ENCODE assay signal across 13 cellular contexts in the genomic region with DNA sequence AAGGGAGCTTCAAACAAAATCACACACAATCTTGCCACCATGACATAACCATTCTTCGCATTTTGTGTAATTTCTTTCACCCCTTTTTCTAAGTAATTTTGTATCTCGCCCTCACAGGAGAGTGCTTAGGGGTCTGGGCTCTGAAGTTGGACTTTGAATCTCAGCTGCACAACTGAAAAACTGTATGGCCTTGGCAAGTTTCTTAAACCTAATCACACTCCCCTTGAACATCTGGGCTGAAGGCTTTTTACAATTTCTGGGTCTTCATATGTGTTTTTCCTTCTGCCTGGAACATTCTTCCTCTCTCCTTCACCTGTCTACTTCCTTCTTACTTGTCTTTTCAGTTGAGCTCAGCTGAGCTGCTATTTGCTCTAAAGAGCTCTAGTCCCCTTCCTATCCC. TPM values are rescaled to one million over a fixed set of nuclear protein-coding genes. Genes with fewer than 3 reads are reported as not detected.
DNase-seq lines count a peak whose midpoint lies in the region; ATAC-seq and TF ChIP-seq lines count a peak whose summit lies in the region.
"Had no signal": no experiment of that assay in that cellular context is flagged by ENCODE, and none has a peak within 500 bp of the region (broad histone marks: within the 10 kb centered on the region; RNA-seq: fewer than 3 reads in every experiment).

No MANE protein-coding gene starts in this region.

- no peak for DNase-seq in activated naive CD4-positive, alpha-beta T cell treated with anti-CD3 and anti-CD28 coated beads, Interleukin-2, amount 50 U/mL, for 72 hours (ENCODE audit: low spot score in 2 of 2)
- DNase-seq in activated naive CD4-positive, alpha-beta T cell treated with anti-CD3 and anti-CD28 coated beads, Interleukin-2, amount 50 U/mL, for 16 hours: no peak
- DNase-seq in T-helper 17 cell: no peak
- no peak for DNase-seq in activated naive CD8-positive, alpha-beta T cell treated with anti-CD3 and anti-CD28 coated beads, Interleukin-2, amount 50 U/mL, for 24 hours
- no peak for DNase-seq in stimulated activated naive B cell treated with anti-CD40 and anti-IgM and Interleukin-4, amounts not matched to agents 10 μg/mL and 1 μg/mL and 100 μg/mL, for 72 hours
- DNase-seq in prostate gland (ENCODE audit: low spot score): no peak
- DNase-seq: KBM-7; NCI-H2227 treated with DMSO at 0.1 percent for 48 hours; NCI-H524 treated with DMSO at 0.1 percent for 48 hours; NK-92 treated with Interleukin-12 subunit alpha and Interleukin-12 subunit beta, amount 100 ng/mL, for 24 hours; OCI-M1 had no signal

- H3K9me3 ChIP-seq in T-helper 17 cell (ENCODE audit: control insufficient read depth, low read length, poor library complexity, severe bottlenecking) (no peaks in the 10 kb centered on the region), prostate gland (no peaks in the 10 kb centered on the region)

- no peak overlapping the region for H3K27ac ChIP-seq in prostate gland

- peak overlapping the region; percentile 55 to 80 for H3K27ac Mint-ChIP-seq in activated naive CD4-positive, alpha-beta T cell treated with anti-CD3 and anti-CD28 coated beads, Interleukin-2, amount 50 U/mL, for 72 hours
- peak overlapping the region; percentile 43 for H3K27ac Mint-ChIP-seq in T-helper 17 cell
- H3K27ac Mint-ChIP-seq in activated naive CD8-positive, alpha-beta T cell treated with anti-CD3 and anti-CD28 coated beads, Interleukin-2, amount 50 U/mL, for 24 hours: peak overlapping the region; percentile 59
- H3K27ac Mint-ChIP-seq in stimulated activated naive B cell treated with anti-CD40 and anti-IgM and Interleukin-4, amounts not matched to agents 10 μg/mL and 1 μg/mL and 100 μg/mL, for 72 hours: peak overlapping the region; percentile 1
- H3K27ac Mint-ChIP-seq in stimulated activated memory B cell treated with anti-CD40 and anti-IgM and Interleukin-4, amounts not matched to agents 10 μg/mL and 1 μg/mL and 100 μg/mL, for 72 hours: no peak overlapping the region

- H3K4me1 ChIP-seq in prostate gland (replicated peaks): no peaks in the 10 kb centered on the region

- TF ChIP-seq CTCF in prostate gland (IDR thresholded peaks at IDR 0.05): no peak

- intact Hi-C loops in prostate gland (cut with DNase I): no loop called here

- WGBS in prostate gland: 92% methylated on average over 2 of the region's 2 CpGs

- ATAC-seq in activated naive CD4-positive, alpha-beta T cell treated with anti-CD3 and anti-CD28 coated beads, Interleukin-2, amount 50 U/mL, for 72 hours: no peak
- ATAC-seq in T-helper 17 cell: no peak
- no peak for ATAC-seq in activated naive CD8-positive, alpha-beta T cell treated with anti-CD3 and anti-CD28 coated beads, Interleukin-2, amount 50 U/mL, for 24 hours
- no peak for ATAC-seq in stimulated activated naive B cell treated with anti-CD40 and anti-IgM and Interleukin-4, amounts not matched to agents 10 μg/mL and 1 μg/mL and 100 μg/mL, for 72 hours (replicated peaks)
- no peak for ATAC-seq in stimulated activated memory B cell treated with anti-CD40 and anti-IgM and Interleukin-4, amounts not matched to agents 10 μg/mL and 1 μg/mL and 100 μg/mL, for 72 hours

- H3K27me3 ChIP-seq in prostate gland (replicated peaks; ENCODE audit: insufficient read depth): no peaks in the 10 kb centered on the region

- no peak for TF ChIP-seq POLR2A in prostate gland (IDR thresholded peaks at IDR 0.05)

- H3K36me3 ChIP-seq in prostate gland: no peaks in the 10 kb centered on the region

- no peak overlapping the region for H3K4me3 ChIP-seq in prostate gland

- peaks cover 32% of the 10 kb centered on the region for H3K4me1 Mint-ChIP-seq in T-helper 17 cell
- H3K4me1 Mint-ChIP-seq in activated naive CD8-positive, alpha-beta T cell treated with anti-CD3 and anti-CD28 coated beads, Interleukin-2, amount 50 U/mL, for 24 hours: peaks cover 31% of the 10 kb centered on the region
- H3K4me1 Mint-ChIP-seq in stimulated activated naive B cell treated with anti-CD40 and anti-IgM and Interleukin-4, amounts not matched to agents 10 μg/mL and 1 μg/mL and 100 μg/mL, for 72 hours: peaks cover 30 to 42% of the 10 kb centered on the region in 2 donors
- H3K4me1 Mint-ChIP-seq in stimulated activated memory B cell treated with anti-CD40 and anti-IgM and Interleukin-4, amounts not matched to agents 10 μg/mL and 1 μg/mL and 100 μg/mL, for 72 hours: peaks cover 35% of the 10 kb centered on the region

- peak overlapping the region; percentile 43 for H3K4me3 Mint-ChIP-seq in T-helper 17 cell
- no peak overlapping the region for H3K4me3 Mint-ChIP-seq in activated naive CD8-positive, alpha-beta T cell treated with anti-CD3 and anti-CD28 coated beads, Interleukin-2, amount 50 U/mL, for 24 hours
- H3K4me3 Mint-ChIP-seq in stimulated activated naive B cell treated with anti-CD40 and anti-IgM and Interleukin-4, amounts not matched to agents 10 μg/mL and 1 μg/mL and 100 μg/mL, for 72 hours: no peak overlapping the region
- H3K4me3 Mint-ChIP-seq in stimulated activated memory B cell treated with anti-CD40 and anti-IgM and Interleukin-4, amounts not matched to agents 10 μg/mL and 1 μg/mL and 100 μg/mL, for 72 hours: no peak overlapping the region
- H3K4me3 Mint-ChIP-seq: B cell had no signal

- H3K9me3 Mint-ChIP-seq in activated naive CD4-positive, alpha-beta T cell treated with anti-CD3 and anti-CD28 coated beads, Interleukin-2, amount 50 U/mL, for 72 hours: no peaks in the 10 kb centered on the region
- H3K9me3 Mint-ChIP-seq in activated naive CD8-positive, alpha-beta T cell treated with anti-CD3 and anti-CD28 coated beads, Interleukin-2, amount 50 U/mL, for 24 hours: no peaks in the 10 kb centered on the region
- no peaks in the 10 kb centered on the region for H3K9me3 Mint-ChIP-seq in stimulated activated naive B cell treated with anti-CD40 and anti-IgM and Interleukin-4, amounts not matched to agents 10 μg/mL and 1 μg/mL and 100 μg/mL, for 72 hours
- no peaks in the 10 kb centered on the region for H3K9me3 Mint-ChIP-seq in stimulated activated memory B cell treated with anti-CD40 and anti-IgM and Interleukin-4, amounts not matched to agents 10 μg/mL and 1 μg/mL and 100 μg/mL, for 72 hours

- H3K36me3 Mint-ChIP-seq in activated naive CD4-positive, alpha-beta T cell treated with anti-CD3 and anti-CD28 coated beads, Interleukin-2, amount 50 U/mL, for 72 hours: peaks cover 21 to 46% of the 10 kb centered on the region in 2 donors
- peaks cover 22% of the 10 kb centered on the region for H3K36me3 Mint-ChIP-seq in T-helper 17 cell (ENCODE audit: low read depth)
- H3K36me3 Mint-ChIP-seq in activated naive CD8-positive, alpha-beta T cell treated with anti-CD3 and anti-CD28 coated beads, Interleukin-2, amount 50 U/mL, for 24 hours (ENCODE audit: low read depth): peaks cover 78% of the 10 kb centered on the region
- peaks cover 49 to 78% of the 10 kb centered on the region in 2 donors for H3K36me3 Mint-ChIP-seq in stimulated activated naive B cell treated with anti-CD40 and anti-IgM and Interleukin-4, amounts not matched to agents 10 μg/mL and 1 μg/mL and 100 μg/mL, for 72 hours
- H3K36me3 Mint-ChIP-seq in stimulated activated memory B cell treated with anti-CD40 and anti-IgM and Interleukin-4, amounts not matched to agents 10 μg/mL and 1 μg/mL and 100 μg/mL, for 72 hours: peaks cover 72% of the 10 kb centered on the region

- H3K27me3 Mint-ChIP-seq in T-helper 17 cell: no peaks in the 10 kb centered on the region
- no peaks in the 10 kb centered on the region for H3K27me3 Mint-ChIP-seq in activated naive CD8-positive, alpha-beta T cell treated with anti-CD3 and anti-CD28 coated beads, Interleukin-2, amount 50 U/mL, for 24 hours
- H3K27me3 Mint-ChIP-seq in stimulated activated naive B cell treated with anti-CD40 and anti-IgM and Interleukin-4, amounts not matched to agents 10 μg/mL and 1 μg/mL and 100 μg/mL, for 72 hours: no peaks in the 10 kb centered on the region
- no peaks in the 10 kb centered on the region for H3K27me3 Mint-ChIP-seq in stimulated activated memory B cell treated with anti-CD40 and anti-IgM and Interleukin-4, amounts not matched to agents 10 μg/mL and 1 μg/mL and 100 μg/mL, for 72 hours
- H3K27me3 Mint-ChIP-seq: B cell had no signal

RNA-seq across cellular contexts. Expression of a gene that starts 24.3 kb away (rescaled TPM):
- not detected for total RNA-seq in activated naive CD4-positive, alpha-beta T cell treated with anti-CD3 and anti-CD28 coated beads, Interleukin-2, amount 50 U/mL, for 72 hours
- total RNA-seq in T-helper 17 cell (not detected), prostate gland (under 1 TPM in 1 of 2 donors, not detected in 1; 0.85 TPM)
- total RNA-seq: B cell had no signal

RNA-seq across cellular contexts. Expression of a gene that starts 52.9 kb away (rescaled TPM):
- total RNA-seq in activated naive CD4-positive, alpha-beta T cell treated with anti-CD3 and anti-CD28 coated beads, Interleukin-2, amount 50 U/mL, for 72 hours: 1,000 to 10,000 TPM in 1 of 2 donors, 100 to 1,000 TPM in 1; 761 to 1,053 TPM
- total RNA-seq in T-helper 17 cell (100 to 1,000 TPM; 485 to 528 TPM), prostate gland (100 to 1,000 TPM in 1 of 2 donors, 10 to 100 TPM in 1; 58.1 to 177 TPM)
